In the genomic region with DNA sequence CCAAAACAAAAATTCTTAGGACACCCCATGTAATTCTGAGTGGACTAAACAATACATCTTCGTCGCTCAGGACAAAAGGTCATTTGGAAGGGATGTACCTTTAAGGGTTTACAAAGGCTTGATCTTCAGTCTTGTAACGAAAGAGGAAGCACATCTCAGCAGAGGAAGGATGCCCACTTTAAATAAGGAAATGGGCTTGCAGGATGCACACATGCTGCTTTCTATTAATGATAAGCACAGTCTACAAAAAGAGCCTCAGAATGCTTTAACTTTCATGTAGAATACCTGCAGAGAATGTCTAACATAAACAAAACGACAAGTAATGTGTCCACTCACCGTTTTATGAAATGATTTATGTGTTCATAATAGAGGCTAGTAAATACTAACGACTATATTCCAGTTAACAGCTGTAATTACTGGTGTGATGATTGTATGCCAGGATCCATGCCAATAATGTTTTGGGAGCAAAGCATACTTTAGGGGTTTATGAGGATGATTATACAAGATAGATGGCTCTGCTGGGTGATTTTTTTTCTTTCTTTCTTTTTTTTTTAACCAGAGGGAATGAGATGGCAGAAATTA, we compare ENCODE assay signal across 1 cellular context.
TF ChIP-seq lines count a peak whose summit lies in the region.

No MANE protein-coding gene starts in this region.

TF ChIP-seq in WTC11, 78 proteins besides CTCF, POLR2A, EP300 and RAD21 (continued from another document):
- TF ChIP-seq, protein P1, sequence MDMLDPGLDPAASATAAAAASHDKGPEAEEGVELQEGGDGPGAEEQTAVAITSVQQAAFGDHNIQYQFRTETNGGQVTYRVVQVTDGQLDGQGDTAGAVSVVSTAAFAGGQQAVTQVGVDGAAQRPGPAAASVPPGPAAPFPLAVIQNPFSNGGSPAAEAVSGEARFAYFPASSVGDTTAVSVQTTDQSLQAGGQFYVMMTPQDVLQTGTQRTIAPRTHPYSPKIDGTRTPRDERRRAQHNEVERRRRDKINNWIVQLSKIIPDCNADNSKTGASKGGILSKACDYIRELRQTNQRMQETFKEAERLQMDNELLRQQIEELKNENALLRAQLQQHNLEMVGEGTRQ (CRISPR knock-in tag; IDR thresholded peaks at IDR 0.05), result no peak
- TF ChIP-seq, protein P2, sequence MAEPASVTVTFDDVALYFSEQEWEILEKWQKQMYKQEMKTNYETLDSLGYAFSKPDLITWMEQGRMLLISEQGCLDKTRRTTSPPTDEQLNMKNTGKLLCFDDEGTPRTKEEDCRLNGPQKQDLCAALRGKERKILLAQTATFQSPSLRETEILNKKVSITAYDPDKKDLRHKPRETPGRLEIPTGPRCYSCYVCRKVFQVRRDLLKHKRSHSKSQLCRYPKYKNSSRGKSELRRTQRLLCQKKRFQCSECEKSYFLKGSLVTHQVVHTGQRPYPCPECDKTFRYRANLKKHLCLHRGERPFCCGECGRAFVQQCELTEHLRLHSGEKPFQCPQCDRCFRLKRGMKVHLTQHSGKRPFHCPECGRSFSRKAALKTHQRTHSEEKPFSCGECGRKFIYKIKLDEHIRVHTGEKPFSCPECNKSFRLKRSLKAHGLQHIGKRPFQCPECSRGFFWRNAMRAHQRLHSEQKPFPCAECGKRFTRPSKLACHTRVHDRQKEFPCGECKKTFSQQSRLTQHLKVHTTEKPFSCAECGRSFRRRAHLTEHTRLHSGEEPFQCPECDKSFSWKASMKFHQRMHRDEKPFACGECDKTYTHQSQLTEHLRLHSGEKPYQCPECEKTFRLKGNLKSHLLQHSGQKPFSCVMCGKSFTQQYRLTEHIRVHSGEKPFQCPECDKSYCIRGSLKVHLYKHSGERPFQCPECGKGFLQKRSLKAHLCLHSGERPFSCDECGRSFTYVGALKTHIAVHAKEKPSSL (CRISPR knock-in tag; conservative IDR thresholded peaks at IDR 0.05), result no peak
- TF ChIP-seq NR1H2 (CRISPR knock-in tag; IDR thresholded peaks at IDR 0.05) (no peak), TCF7 (CRISPR knock-in tag; IDR thresholded peaks at IDR 0.05; ENCODE audit: low read depth) (no peak)
